34 cellular contexts compared by ENCODE assay signal in the genomic region with DNA sequence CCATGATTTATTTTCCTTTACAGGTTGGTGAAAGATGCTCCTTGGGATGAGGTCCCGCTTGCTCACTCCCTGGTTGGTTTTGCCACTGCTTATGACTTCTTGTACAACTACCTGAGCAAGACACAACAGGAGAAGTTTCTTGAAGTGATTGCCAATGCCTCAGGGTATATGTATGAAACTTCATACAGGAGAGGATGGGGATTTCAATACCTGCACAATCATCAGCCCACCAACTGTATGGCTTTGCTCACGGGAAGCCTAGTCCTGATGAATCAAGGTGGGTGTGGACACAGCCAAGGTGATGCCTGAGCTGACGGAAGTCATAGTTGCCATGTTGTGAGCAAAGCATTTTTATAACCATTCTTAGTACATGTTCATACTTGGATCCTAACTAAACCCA. TPM values are rescaled to one million over a fixed set of nuclear protein-coding genes. Genes with fewer than 3 reads are reported as not detected.
"Had no signal": no experiment of that assay in that cellular context is flagged by ENCODE, and none has a peak within 500 bp of the region (broad histone marks: within the 10 kb centered on the region; RNA-seq: fewer than 3 reads in every experiment).

No MANE protein-coding gene starts in this region.

- H3K36me3 Mint-ChIP-seq: activated naive CD4-positive, alpha-beta T cell treated with anti-CD3 and anti-CD28 coated beads, Interleukin-2, amount 50 U/mL, for 24 hours; activated naive CD8-positive, alpha-beta T cell treated with anti-CD3 and anti-CD28 coated beads, Interleukin-2, amount 10 ng/mL, durations not matched to agents 7 days and 5 days had no signal

- H3K27ac Mint-ChIP-seq: activated CD4-positive, alpha-beta T cell treated with anti-CD3 and anti-CD28 coated beads, Interleukin-2, amount 10 ng/mL, durations not matched to agents 24 days and 14 days; activated CD8-positive, alpha-beta T cell treated with anti-CD3 and anti-CD28 coated beads for 36 hours; activated naive CD4-positive, alpha-beta T cell treated with anti-CD3 and anti-CD28 coated beads, Interleukin-2, amount 50 U/mL, for 24 hours; activated naive CD8-positive, alpha-beta T cell treated with anti-CD3 and anti-CD28 coated beads, Interleukin-2, amount 10 ng/mL, durations not matched to agents 7 days and 5 days; activated T-cell treated with anti-CD3 and anti-CD28 coated beads, Interleukin-2, amount 50 U/mL, for 72 hours; activated T-helper 17 cell treated with anti-CD3 and anti-CD28 coated beads, Interleukin-2, amount 50 U/mL, for 72 hours had no signal

- H3K27ac ChIP-seq: body of pancreas, breast epithelium, Peyer's patch, RWPE1, VCaP had no signal

- H3K27me3 ChIP-seq: body of pancreas, breast epithelium, MG63, Peyer's patch had no signal

- H3K4me1 ChIP-seq: body of pancreas, breast epithelium, Peyer's patch had no signal

- H3K36me3 ChIP-seq: breast epithelium, MG63 had no signal

- ATAC-seq: activated CD8-positive, alpha-beta T cell treated with anti-CD3 and anti-CD28 coated beads for 36 hours; activated T-cell treated with anti-CD3 and anti-CD28 coated beads, Interleukin-2, amount 50 U/mL, for 72 hours; activated T-helper 17 cell treated with anti-CD3 and anti-CD28 coated beads, Interleukin-2, amount 50 U/mL, for 72 hours; body of pancreas; PC-3 had no signal

- H3K4me3 ChIP-seq: body of pancreas, breast epithelium, MG63, Peyer's patch had no signal

- FAIRE-seq: astrocyte had no signal

- H3K4me3 Mint-ChIP-seq: activated CD4-positive, alpha-beta T cell treated with anti-CD3 and anti-CD28 coated beads, Interleukin-2, amount 10 ng/mL, durations not matched to agents 24 days and 14 days; activated CD8-positive, alpha-beta T cell treated with anti-CD3 and anti-CD28 coated beads for 36 hours; activated naive CD4-positive, alpha-beta T cell treated with anti-CD3 and anti-CD28 coated beads, Interleukin-2, amount 50 U/mL, for 24 hours; activated naive CD8-positive, alpha-beta T cell treated with anti-CD3 and anti-CD28 coated beads, Interleukin-2, amount 10 ng/mL, durations not matched to agents 7 days and 5 days; activated T-cell treated with anti-CD3 and anti-CD28 coated beads, Interleukin-2, amount 50 U/mL, for 72 hours; activated T-helper 17 cell treated with anti-CD3 and anti-CD28 coated beads, Interleukin-2, amount 50 U/mL, for 72 hours had no signal

- DNase-seq: activated CD4-positive, alpha-beta T cell treated with anti-CD3 and anti-CD28 coated beads, Interleukin-2, amount 10 ng/mL, durations not matched to agents 24 days and 14 days; activated CD4-positive, alpha-beta T cell treated with anti-CD3 and anti-CD28 coated beads, Interleukin-2, amount 50 U/mL, for 4 hours; activated CD4-positive, CD25-positive, alpha-beta regulatory T cell; activated CD8-positive, alpha-beta T cell treated with anti-CD3 and anti-CD28 coated beads for 36 hours; activated effector memory CD4-positive, alpha-beta T cell treated with anti-CD3 and anti-CD28 coated beads, Interleukin-2, amount 50 U/mL, for 16 hours; activated naive CD4-positive, alpha-beta T cell; activated naive CD8-positive, alpha-beta T cell treated with anti-CD3 and anti-CD28 coated beads, Interleukin-2, amount 10 ng/mL, durations not matched to agents 7 days and 5 days; activated T-cell treated with anti-CD3 and anti-CD28 coated beads, Interleukin-2, amount 50 U/mL, for 1 hour; activated T-cell treated with anti-CD3 and anti-CD28 coated beads, Interleukin-2, amount 50 U/mL, for 72 hours; body of pancreas; caudate nucleus; cerebellar nuclear complex; Karpas-422; MG63; NCI-H1048; NCI-H1105 treated with DMSO at 0.1 percent for 48 hours; NCI-H1436 treated with DMSO at 0.1 percent for 48 hours; NCI-H1694 treated with DMSO at 0.1 percent for 48 hours; NCI-H2029; NCI-H345; NCI-H524 treated with DMSO at 0.1 percent for 48 hours; PC-3; Peyer's patch; Right ventricle myocardium superior; SW 1271; T-helper 1 cell; T-helper 2 cell; T-helper 9 cell had no signal

- H3K9me3 ChIP-seq: body of pancreas, breast epithelium, MG63, Peyer's patch had no signal

- H3K4me1 Mint-ChIP-seq: activated CD4-positive, alpha-beta T cell treated with anti-CD3 and anti-CD28 coated beads, Interleukin-2, amount 10 ng/mL, durations not matched to agents 24 days and 14 days; activated naive CD4-positive, alpha-beta T cell treated with anti-CD3 and anti-CD28 coated beads, Interleukin-2, amount 50 U/mL, for 24 hours; activated naive CD8-positive, alpha-beta T cell treated with anti-CD3 and anti-CD28 coated beads, Interleukin-2, amount 10 ng/mL, durations not matched to agents 7 days and 5 days; activated T-helper 17 cell treated with anti-CD3 and anti-CD28 coated beads, Interleukin-2, amount 50 U/mL, for 72 hours had no signal

- H3K9me3 Mint-ChIP-seq: activated CD4-positive, alpha-beta T cell treated with anti-CD3 and anti-CD28 coated beads, Interleukin-2, amount 10 ng/mL, durations not matched to agents 24 days and 14 days; activated CD8-positive, alpha-beta T cell treated with anti-CD3 and anti-CD28 coated beads for 36 hours; activated naive CD4-positive, alpha-beta T cell treated with anti-CD3 and anti-CD28 coated beads, Interleukin-2, amount 50 U/mL, for 24 hours; activated naive CD8-positive, alpha-beta T cell treated with anti-CD3 and anti-CD28 coated beads, Interleukin-2, amount 10 ng/mL, durations not matched to agents 7 days and 5 days; activated T-cell treated with anti-CD3 and anti-CD28 coated beads, Interleukin-2, amount 50 U/mL, for 72 hours; activated T-helper 17 cell treated with anti-CD3 and anti-CD28 coated beads, Interleukin-2, amount 50 U/mL, for 72 hours had no signal

- H3K27me3 Mint-ChIP-seq: activated CD8-positive, alpha-beta T cell treated with anti-CD3 and anti-CD28 coated beads for 36 hours; activated naive CD4-positive, alpha-beta T cell treated with anti-CD3 and anti-CD28 coated beads, Interleukin-2, amount 50 U/mL, for 24 hours; activated naive CD8-positive, alpha-beta T cell treated with anti-CD3 and anti-CD28 coated beads, Interleukin-2, amount 10 ng/mL, durations not matched to agents 7 days and 5 days; activated T-helper 17 cell treated with anti-CD3 and anti-CD28 coated beads, Interleukin-2, amount 50 U/mL, for 72 hours had no signal

RNA-seq across cellular contexts. Expression of gene CALHM6, which starts 34.6 kb away (rescaled TPM):
- total RNA-seq: astrocyte, PC-3 had no signal
